In genomic region chr12:110281549-110282342, GRCh38 we compare ENCODE assay signal across 1 cellular context.
TF ChIP-seq lines count a peak whose summit lies in the region.

No MANE protein-coding gene starts in this region.

TF ChIP-seq in HepG2, 621 proteins besides CTCF, POLR2A, EP300 and RAD21 (continued from another document and continues in another):
- TF ChIP-seq ZNF597 (CRISPR knock-in tag; IDR thresholded peaks at IDR 0.05) (no peak), NR2C2 (CRISPR knock-in tag; IDR thresholded peaks at IDR 0.05; ENCODE audit: borderline replicate concordance) (no peak), TSC22D2 (CRISPR knock-in tag; IDR thresholded peaks at IDR 0.05; ENCODE audit: borderline replicate concordance) (no peak), PCBP2 (optimal IDR thresholded peaks at IDR 0.05; ENCODE audit: low read depth, low read length, poor library complexity, severe bottlenecking) (no peak), PRMT3 (CRISPR knock-in tag; IDR thresholded peaks at IDR 0.05; ENCODE audit: borderline replicate concordance, low read depth) (no peak), NPAS2 (CRISPR knock-in tag; IDR thresholded peaks at IDR 0.05; ENCODE audit: borderline replicate concordance) (no peak), NR1H2 (CRISPR knock-in tag; IDR thresholded peaks at IDR 0.05; ENCODE audit: borderline replicate concordance, low read depth) (peak; percentile 77; the same call in 1 of the 2 replicates), KLF6 (CRISPR knock-in tag; IDR thresholded peaks at IDR 0.05) (peak; percentile 82), ZNF569 (CRISPR knock-in tag; IDR thresholded peaks at IDR 0.05; ENCODE audit: borderline replicate concordance) (no peak), HCFC1 (IDR thresholded peaks at IDR 0.05; ENCODE audit: low read depth, low read length) (no peak), ZNF17 (CRISPR knock-in tag; IDR thresholded peaks at IDR 0.05) (no peak), ESRRA (CRISPR knock-in tag; IDR thresholded peaks at IDR 0.05; ENCODE audit: low read depth) (0 out of 2 replicates have a peak, but pooled peaks have one; percentile 70), ZBTB39 (CRISPR knock-in tag; IDR thresholded peaks at IDR 0.05) (no peak), GATAD2A (CRISPR knock-in tag; IDR thresholded peaks at IDR 0.05) (no peak), ZBTB44 (CRISPR knock-in tag; IDR thresholded peaks at IDR 0.05) (no peak), ZFP37 (CRISPR knock-in tag; IDR thresholded peaks at IDR 0.05; ENCODE audit: borderline replicate concordance) (no peak), KMT2B (CRISPR knock-in tag; IDR thresholded peaks at IDR 0.05) (no peak), MEIS1 (CRISPR knock-in tag; IDR thresholded peaks at IDR 0.05; ENCODE audit: borderline replicate concordance) (no peak), TBX3 (IDR thresholded peaks at IDR 0.05; ENCODE audit: borderline replicate concordance) (no peak), ZNF318 (CRISPR knock-in tag; IDR thresholded peaks at IDR 0.05) (no peak; the same call in 1 of the 2 replicates), ZNF30 (CRISPR knock-in tag; IDR thresholded peaks at IDR 0.05) (no peak), ZBTB38 (CRISPR knock-in tag; IDR thresholded peaks at IDR 0.05) (peak; percentile 77; the same call in 1 of the 2 replicates), ZNF792 (CRISPR knock-in tag; IDR thresholded peaks at IDR 0.05) (no peak; the same call in 1 of the 2 replicates), ZNF841 (CRISPR knock-in tag; IDR thresholded peaks at IDR 0.05; ENCODE audit: borderline replicate concordance) (no peak), ZNF724P (CRISPR knock-in tag; IDR thresholded peaks at IDR 0.05; ENCODE audit: borderline replicate concordance) (no peak), HNF1B (CRISPR knock-in tag; IDR thresholded peaks at IDR 0.05) (no peak), ZNF691 (CRISPR knock-in tag; IDR thresholded peaks at IDR 0.05; ENCODE audit: borderline replicate concordance, low read depth) (0 out of 2 replicates have a peak, but pooled peaks have one; percentile 66), DDIT3 (CRISPR knock-in tag; IDR thresholded peaks at IDR 0.05) (no peak), FOXJ3 (CRISPR knock-in tag; IDR thresholded peaks at IDR 0.05; ENCODE audit: borderline replicate concordance) (no peak), PCBP1 (IDR thresholded peaks at IDR 0.05; ENCODE audit: borderline replicate concordance, low read depth, low read length) (no peak), ASH2L (IDR thresholded peaks at IDR 0.05; ENCODE audit: insufficient read length, low read depth, low read length) (peak; percentile 62), ZNF280B (CRISPR knock-in tag; IDR thresholded peaks at IDR 0.05; ENCODE audit: borderline replicate concordance) (no peak), LRRFIP1 (CRISPR knock-in tag; conservative IDR thresholded peaks at IDR 0.05) (no peak), ZNF260 (CRISPR knock-in tag; IDR thresholded peaks at IDR 0.05; ENCODE audit: borderline replicate concordance, low read depth) (no peak)
